ENCODE assay signal across 9 cellular contexts in the genomic region with DNA sequence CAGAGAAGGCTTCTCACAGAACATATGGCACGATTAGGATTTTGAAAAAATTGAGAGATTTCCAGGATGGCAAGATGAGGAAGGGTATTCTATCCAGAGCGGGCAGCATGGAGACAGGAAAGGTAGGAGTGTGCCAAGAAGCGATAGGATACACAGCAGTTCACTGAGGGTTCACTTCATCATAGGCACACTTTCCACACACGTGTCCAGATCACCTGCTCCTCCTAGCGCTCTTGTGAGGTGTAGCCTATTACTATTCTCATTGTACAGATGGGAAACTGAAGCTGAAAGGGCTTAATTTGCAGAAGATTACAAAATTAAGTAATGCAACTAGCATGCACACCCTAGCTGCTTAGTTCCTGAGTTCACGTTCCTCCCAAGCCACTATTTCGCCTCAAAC. TPM values are rescaled to one million over a fixed set of nuclear protein-coding genes. Genes with fewer than 3 reads are reported as not detected.
DNase-seq lines count a peak whose midpoint lies in the region; ATAC-seq and TF ChIP-seq lines count a peak whose summit lies in the region.
"Had no signal": no experiment of that assay in that cellular context is flagged by ENCODE, and none has a peak within 500 bp of the region (broad histone marks: within the 10 kb centered on the region; RNA-seq: fewer than 3 reads in every experiment).

No MANE protein-coding gene starts in this region.

- no peaks in the 10 kb centered on the region for H3K27me3 ChIP-seq in Panc1 (ENCODE audit: control insufficient read depth, insufficient read depth, low read length)

- BruUV-seq in Panc1 (replicated peaks; lab: Mats Ljungman, UMichigan), result no TSS peak

- intact Hi-C loops in Panc1 (cut with micrococcal nuclease; ENCODE audit: unreplicated experiment), result no loop called here

- CTCF ChIA-PET in Panc1 (lab: Charles Lee), result no interaction called here

- H3K9me3 ChIP-seq in Panc1 (ENCODE audit: control insufficient read depth, insufficient read depth, low read depth, low read length), result no peaks in the 10 kb centered on the region

- H3K36me3 ChIP-seq in Panc1 (ENCODE audit: control insufficient read depth, insufficient read depth, low read length), result no peaks in the 10 kb centered on the region

- TF ChIP-seq CTCF in Panc1 (IDR thresholded peaks at IDR 0.05), result no peak

- POLR2A ChIA-PET in Panc1 (lab: Charles Lee), result no interaction called here

- H3K4me3 ChIP-seq in Panc1 (ENCODE audit: low read depth in 2 of 2, low read length in 2 of 2), result peak overlapping the region; percentile 34 to 65

- in situ Hi-C loops in Panc1 (cut with HindIII; ENCODE audit: low pct_unique_long_range_greater_than_20kb, low sequenced_read_pairs), result no loop called here

- H3K27ac ChIP-seq in Panc1 (ENCODE audit: low read length), result no peak overlapping the region
- H3K27ac ChIP-seq: GM23248 had no signal

- no peaks in the 10 kb centered on the region for H3K4me1 ChIP-seq in Panc1 (ENCODE audit: control insufficient read depth, insufficient read depth, low read length)

- ATAC-seq in GM19455 (IDR thresholded peaks at IDR 0.05; ENCODE audit: unreplicated experiment), result peak; percentile 56
- ATAC-seq in Panc1, result peak; percentile 75
- peak; percentile 68 for ATAC-seq in left lobe of liver
- no peak for ATAC-seq in GM21786 (IDR thresholded peaks at IDR 0.05; ENCODE audit: unreplicated experiment)
- ATAC-seq in HG03045 (IDR thresholded peaks at IDR 0.05; ENCODE audit: unreplicated experiment), result no peak

- peak; percentile 27 for DNase-seq in DMS53 (lab: John Stamatoyannopoulos, UW)
- DNase-seq in Panc1 (ENCODE audit: low read depth, low spot score), result no peak
- no peak for DNase-seq in left lobe of liver (ENCODE audit: low spot score)
- no peak for DNase-seq in NCI-H2081 (lab: John Stamatoyannopoulos, UW)
- DNase-seq in NCI-H446 treated with DMSO at 0.1 percent for 48 hours (lab: John Stamatoyannopoulos, UW), result no peak

RNA-seq across cellular contexts. Expression of gene ELAC2, which starts 6.2 kb away (rescaled TPM):
- 52.7 TPM for total RNA-seq in Panc1 (2021; ENCODE audit: unreplicated experiment)
- 61.0 TPM for polyA plus RNA-seq in Panc1 (2012; ENCODE audit: insufficient read length)
- 30.6 TPM for total RNA-seq in left lobe of liver

Comparison
In these comparisons a context has a peak if more than half of its experiments do, and no peak if none do; other contexts are left out.
1. ATAC-seq: peak in GM19455 (single experiment), Panc1 (single experiment) and left lobe of liver (single experiment); none in GM21786 (single experiment) and HG03045 (single experiment).